In the genomic region with DNA sequence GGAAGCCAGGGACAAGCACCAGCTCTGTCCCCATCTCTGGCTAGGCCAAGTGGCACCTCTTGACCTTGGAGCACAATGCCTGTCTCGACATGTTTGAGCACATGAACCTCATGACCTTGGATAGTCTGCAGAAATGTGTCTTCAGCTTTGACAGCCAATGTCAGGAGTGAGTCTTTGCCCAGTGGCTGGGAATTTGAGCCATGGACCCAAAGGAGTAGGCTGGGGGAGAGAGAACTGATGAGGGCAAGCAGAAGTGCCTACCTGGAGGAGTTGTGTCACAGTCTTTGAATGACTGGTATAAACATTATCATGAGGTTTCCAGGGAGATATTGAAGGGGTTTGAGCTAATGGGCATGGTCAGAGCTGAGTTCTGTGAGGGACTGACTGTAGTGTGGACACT, we compare ENCODE assay signal across 10 cellular contexts. TPM values are rescaled to one million over a fixed set of nuclear protein-coding genes. Genes with fewer than 3 reads are reported as not detected.
"Had no signal": no experiment of that assay in that cellular context is flagged by ENCODE, and none has a peak within 500 bp of the region (broad histone marks: within the 10 kb centered on the region; RNA-seq: fewer than 3 reads in every experiment).

No MANE protein-coding gene starts in this region.

- H3K27ac ChIP-seq: GM23248 had no signal

- H3K4me1 Mint-ChIP-seq: IgD-negative memory B cell had no signal

- DNase-seq: GM23248, GOT3, H7, HFFc6 had no signal

- H3K4me3 ChIP-seq: GM23248, HAP-1 had no signal

- H3K36me3 Mint-ChIP-seq: IgD-negative memory B cell had no signal

- H3K27ac Mint-ChIP-seq: HFFc6, IgD-negative memory B cell had no signal

- H3K4me3 Mint-ChIP-seq: HFFc6, IgD-negative memory B cell had no signal

- ATAC-seq: HCT116, HepG2 had no signal

RNA-seq across cellular contexts. Expression of a gene that starts 6.7 kb away (rescaled TPM):
- total RNA-seq: GM23248, H7, HFFc6, HT1080 had no signal

RNA-seq across cellular contexts. Expression of a gene that starts 25.5 kb away (rescaled TPM):
- total RNA-seq: GM23248, H7, HFFc6 had no signal

RNA-seq across cellular contexts. Expression of a gene that starts 51.2 kb away (rescaled TPM):
- total RNA-seq: GM23248, H4, H7, HepG2, HFFc6, HT1080 had no signal
